27 cellular contexts compared by ENCODE assay signal in the genomic region with DNA sequence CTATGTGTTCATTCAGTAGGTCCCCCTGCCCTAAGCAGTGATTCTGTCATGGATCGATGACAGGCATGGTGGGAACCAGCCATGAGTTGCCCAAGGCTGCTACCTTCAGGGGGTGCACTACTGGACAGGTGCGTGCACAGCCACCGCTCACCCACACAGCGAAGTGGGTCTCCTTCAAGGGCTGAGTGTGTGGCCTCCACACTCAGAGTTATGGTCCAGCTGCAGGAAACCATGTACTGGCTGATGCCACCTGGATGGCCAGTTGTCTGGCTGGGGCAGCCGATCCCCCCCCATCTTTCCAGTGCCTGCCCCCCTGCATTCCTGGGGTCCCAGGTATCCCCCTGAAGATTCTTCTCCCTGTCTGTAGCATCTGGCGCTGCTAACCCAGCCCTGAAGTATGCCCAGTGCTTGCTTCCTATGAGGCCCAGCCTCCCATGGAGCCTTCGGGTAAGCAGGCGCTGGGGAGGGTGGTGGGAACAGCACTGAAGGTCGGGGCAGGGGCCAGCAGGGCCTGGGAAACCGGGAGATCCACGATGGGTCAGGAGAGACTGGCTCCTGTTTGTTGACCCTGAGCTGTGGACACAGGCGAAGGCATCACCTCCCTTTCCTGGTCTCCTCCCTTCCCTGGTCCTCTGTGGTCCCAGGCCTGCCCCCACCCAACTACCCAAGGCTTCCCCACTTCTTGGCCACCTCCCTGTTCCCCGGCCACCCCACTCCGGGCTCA.
"Had no signal": no experiment of that assay in that cellular context is flagged by ENCODE, and none has a peak within 500 bp of the region (broad histone marks: within the 10 kb centered on the region; RNA-seq: fewer than 3 reads in every experiment).

No MANE protein-coding gene starts in this region.

- H3K79me2 ChIP-seq: parathyroid adenoma had no signal

- H2AFZ ChIP-seq: parathyroid adenoma had no signal

- H3K4me1 ChIP-seq: colonic mucosa, left ventricle myocardium inferior, parathyroid adenoma, psoas muscle, spleen had no signal

- H3K27me3 ChIP-seq: colonic mucosa, suprapubic skin, tibial nerve had no signal

- H3K36me3 ChIP-seq: colonic mucosa, left ventricle myocardium inferior, spleen, suprapubic skin, tibial nerve had no signal

- H3K4me3 ChIP-seq: colonic mucosa, dorsolateral prefrontal cortex, left ventricle myocardium inferior, mucosa of descending colon, psoas muscle, spleen, suprapubic skin, tibial nerve had no signal

- FAIRE-seq: frontal cortex, islet of Langerhans had no signal

- ATAC-seq: activated T-cell treated with anti-CD3 and anti-CD28 coated beads, Interleukin-2, amount 50 U/mL, for 4 hours; activated T-helper 17 cell treated with anti-CD3 and anti-CD28 coated beads, Interleukin-2, amount 50 U/mL, for 72 hours; mucosa of descending colon; natural killer cell treated with Interleukin-12 subunit alpha and Interleukin-12 subunit beta and Interleukin-15 and Interleukin-18, amount 100 ng/mL, for 72 hours; T-helper 17 cell; WTC11 had no signal

- H3K9ac ChIP-seq: parathyroid adenoma had no signal

- DNase-seq: activated CD4-positive, alpha-beta memory T cell treated with anti-CD3 and anti-CD28 coated beads, Interleukin-2, amount 10 ng/mL, durations not matched to agents 7 days and 5 days; activated CD4-positive, alpha-beta T cell treated with anti-CD3 and anti-CD28 coated beads for 1 hour; activated CD4-positive, alpha-beta T cell treated with anti-CD3 and anti-CD28 coated beads, Interleukin-2, amount 10 ng/mL, durations not matched to agents 7 days and 5 days; activated gamma-delta T cell treated with Interleukin-2 at 50 U/mL for 16 hours; activated naive CD4-positive, alpha-beta T cell treated with anti-CD3 and anti-CD28 coated beads, Interleukin-2, amount 50 U/mL, for 16 hours; activated T-cell treated with anti-CD3 and anti-CD28 coated beads, Interleukin-2, amount 50 U/mL, for 4 hours; amniotic stem cell; colonic mucosa; effector memory CD4-positive, alpha-beta T cell; glutamatergic neuron; left ventricle myocardium inferior; mucosa of descending colon; nucleus accumbens; spleen; stimulated activated naive CD4-positive, alpha-beta T cell; T-helper 17 cell; T1000 had no signal

- H3K27ac ChIP-seq: colonic mucosa, dorsolateral prefrontal cortex, left ventricle myocardium inferior, parathyroid adenoma, psoas muscle, spleen, suprapubic skin, tibial nerve had no signal

- H3K9me3 ChIP-seq: colonic mucosa, left ventricle myocardium inferior, mucosa of descending colon, psoas muscle, spleen, suprapubic skin, tibial nerve had no signal
